Comparison of ENCODE assay signal across 25 cellular contexts in the genomic region with DNA sequence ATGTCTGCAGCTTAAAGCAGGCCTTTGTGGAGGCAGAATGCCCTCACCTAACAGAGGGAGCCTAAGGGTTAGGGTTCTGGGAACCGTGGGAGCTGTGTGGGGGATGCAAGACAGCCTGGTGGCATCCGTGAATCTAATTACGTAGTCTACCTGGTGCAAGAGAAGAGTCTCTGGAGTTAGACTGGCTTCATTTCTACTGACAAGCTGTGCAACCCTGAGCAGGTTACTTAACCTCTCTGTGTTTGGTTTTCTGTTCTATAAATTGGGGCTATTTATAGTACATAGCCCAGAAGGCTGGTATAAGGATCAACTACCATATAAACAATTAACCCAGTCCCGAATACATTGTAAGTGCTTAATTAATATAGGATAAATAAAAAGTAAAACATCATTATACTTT. TPM values are rescaled to one million over a fixed set of nuclear protein-coding genes. Genes with fewer than 3 reads are reported as not detected.
"Had no signal": no experiment of that assay in that cellular context is flagged by ENCODE, and none has a peak within 500 bp of the region (broad histone marks: within the 10 kb centered on the region; RNA-seq: fewer than 3 reads in every experiment).

No MANE protein-coding gene starts in this region.

- H3K27me3 ChIP-seq: brain microvascular endothelial cell, MG63, SJCRH30 had no signal

- H3K36me3 ChIP-seq: brain microvascular endothelial cell, MG63, SJCRH30, WERI-Rb-1 had no signal

- H3K4me3 ChIP-seq: MG63, SJCRH30, SK-N-MC had no signal

- H3K9me3 ChIP-seq: MG63, SJCRH30 had no signal

- DNase-seq: activated CD4-positive, alpha-beta T cell treated with anti-CD3 and anti-CD28 coated beads, Interleukin-2, amount 10 ng/mL, durations not matched to agents 24 days and 14 days; activated CD4-positive, alpha-beta T cell treated with anti-CD3 and anti-CD28 coated beads, Interleukin-2, amount 50 U/mL, for 48 hours; activated CD8-positive, alpha-beta T cell treated with anti-CD3 and anti-CD28 coated beads, Interleukin-2, amount 10 ng/mL, durations not matched to agents 7 days and 5 days; activated gamma-delta T cell; activated naive CD4-positive, alpha-beta T cell treated with Interleukin-2 at 50 U/mL for 16 hours; activated naive CD8-positive, alpha-beta T cell treated with anti-CD3 and anti-CD28 coated beads, Interleukin-2, amount 10 ng/mL, durations not matched to agents 7 days and 5 days; activated T-cell treated with anti-CD3 and anti-CD28 coated beads, Interleukin-2, amount 50 U/mL, for 24 hours; brain microvascular endothelial cell; central memory CD4-positive, alpha-beta T cell; MG63; NCI-H1048; NCI-H1105 treated with DMSO at 0.1 percent for 48 hours; NCI-H1436; NCI-H1694; NCI-H1930; NCI-H2081 treated with DMSO at 0.1 percent for 48 hours; NCI-H226; NCI-H446 treated with DMSO at 0.1 percent for 48 hours; NCI-H524; SHP77; SJCRH30; T1000; WERI-Rb-1 had no signal

- ATAC-seq: activated CD8-positive, alpha-beta T cell treated with anti-CD3 and anti-CD28 coated beads, Interleukin-2, amount 10 ng/mL, durations not matched to agents 7 days and 5 days; Panc1 had no signal

- H3K27ac ChIP-seq: brain microvascular endothelial cell, SJCRH30, SK-N-MC, WERI-Rb-1 had no signal

- H3K4me1 ChIP-seq: SJCRH30 had no signal

RNA-seq across cellular contexts. Expression of a gene that starts 8.3 kb away (rescaled TPM):
- total RNA-seq: activated CD8-positive, alpha-beta T cell treated with anti-CD3 and anti-CD28 coated beads, Interleukin-2, amount 10 ng/mL, durations not matched to agents 7 days and 5 days had no signal
